Comparison of ENCODE assay signal across 13 cellular contexts in genomic region chr11:2303627-2304155, GRCh38. TPM values are rescaled to one million over a fixed set of nuclear protein-coding genes. Genes with fewer than 3 reads are reported as not detected.
A peak's percentile ranks its signal among the peaks of the same experiment; 100 is the strongest.
DNase-seq lines count a peak whose midpoint lies in the region; ATAC-seq and TF ChIP-seq lines count a peak whose summit lies in the region.
"Had no signal": no experiment of that assay in that cellular context is flagged by ENCODE, and none has a peak within 500 bp of the region (broad histone marks: within the 10 kb centered on the region; RNA-seq: fewer than 3 reads in every experiment).

No MANE protein-coding gene starts in this region.

- peaks cover 9% of the 10 kb centered on the region for H3K36me3 Mint-ChIP-seq in activated naive CD8-positive, alpha-beta T cell treated with anti-CD3 and anti-CD28 coated beads, Interleukin-2, amount 10 ng/mL, durations not matched to agents 7 days and 5 days

- no peak for TF ChIP-seq POLR2A in lower leg skin (IDR thresholded peaks at IDR 0.05)

- H3K4me3 ChIP-seq in lower leg skin (ENCODE audit: low read depth, poor library complexity, severe bottlenecking), result no peak overlapping the region
- H3K4me3 ChIP-seq: A549 had no signal

- POLR2A ChIA-PET in activated naive CD8-positive, alpha-beta T cell treated with anti-CD3 and anti-CD28 coated beads, Interleukin-2, amount 10 ng/mL, durations not matched to agents 7 days and 5 days (lab: Charles Lee), result interaction anchor here (0.9 to 5.9 kb wide), 5 partner anchors 10 to 115 kb away, joined by 4 to 32 read pairs (median 13); partner anchors contain the start of genes CD81 and TSSC4

- H3K27ac Mint-ChIP-seq in activated naive CD8-positive, alpha-beta T cell treated with anti-CD3 and anti-CD28 coated beads, Interleukin-2, amount 10 ng/mL, durations not matched to agents 7 days and 5 days, result peak overlapping the region; percentile 98
- H3K27ac Mint-ChIP-seq in stimulated activated naive CD8-positive, alpha-beta T cell treated with anti-CD3 and anti-CD28 coated beads, Interleukin-15, amount 100 ng/mL, for 72 hours, result peak overlapping the region; percentile 35 to 62

- no peaks in the 10 kb centered on the region for H3K9me3 Mint-ChIP-seq in activated naive CD8-positive, alpha-beta T cell treated with anti-CD3 and anti-CD28 coated beads, Interleukin-2, amount 10 ng/mL, durations not matched to agents 7 days and 5 days
- no peaks in the 10 kb centered on the region for H3K9me3 Mint-ChIP-seq in stimulated activated naive CD8-positive, alpha-beta T cell treated with anti-CD3 and anti-CD28 coated beads, Interleukin-15, amount 100 ng/mL, for 72 hours

- WGBS in lower leg skin, 2 donors, result 79 to 81% methylated on average over 7 to 9 of the region's 9 CpGs

- ATAC-seq in activated naive CD8-positive, alpha-beta T cell treated with anti-CD3 and anti-CD28 coated beads, Interleukin-2, amount 10 ng/mL, durations not matched to agents 7 days and 5 days (ENCODE audit: low read depth), result no peak
- no peak for ATAC-seq in stimulated activated naive CD8-positive, alpha-beta T cell treated with anti-CD3 and anti-CD28 coated beads, Interleukin-15, amount 100 ng/mL, for 72 hours
- no peak for ATAC-seq in GM21737 (IDR thresholded peaks at IDR 0.05; ENCODE audit: unreplicated experiment)

- peak overlapping the region; percentile 100 for H3K4me3 Mint-ChIP-seq in activated naive CD8-positive, alpha-beta T cell treated with anti-CD3 and anti-CD28 coated beads, Interleukin-2, amount 10 ng/mL, durations not matched to agents 7 days and 5 days
- peak overlapping the region; percentile 97 to 98 for H3K4me3 Mint-ChIP-seq in stimulated activated naive CD8-positive, alpha-beta T cell treated with anti-CD3 and anti-CD28 coated beads, Interleukin-15, amount 100 ng/mL, for 72 hours

- TF ChIP-seq CTCF in lower leg skin (IDR thresholded peaks at IDR 0.05), result no peak

- H3K27me3 Mint-ChIP-seq in activated naive CD8-positive, alpha-beta T cell treated with anti-CD3 and anti-CD28 coated beads, Interleukin-2, amount 10 ng/mL, durations not matched to agents 7 days and 5 days, result no peaks in the 10 kb centered on the region
- no peaks in the 10 kb centered on the region for H3K27me3 Mint-ChIP-seq in stimulated activated naive CD8-positive, alpha-beta T cell treated with anti-CD3 and anti-CD28 coated beads, Interleukin-15, amount 100 ng/mL, for 72 hours

- H3K4me1 Mint-ChIP-seq in activated naive CD8-positive, alpha-beta T cell treated with anti-CD3 and anti-CD28 coated beads, Interleukin-2, amount 10 ng/mL, durations not matched to agents 7 days and 5 days, result peaks cover 28% of the 10 kb centered on the region
- peaks cover 90% of the 10 kb centered on the region for H3K4me1 Mint-ChIP-seq in stimulated activated naive CD8-positive, alpha-beta T cell treated with anti-CD3 and anti-CD28 coated beads, Interleukin-15, amount 100 ng/mL, for 72 hours

- intact Hi-C loops in lower leg skin (cut with DNase I; ENCODE audit: low total_unique reads), result loop anchor here (10.0 kb wide), 1 partner anchor 231 kb away; no protein-coding TSS in a partner anchor

- DNase-seq in activated CD4-positive, alpha-beta T cell treated with anti-CD3 and anti-CD28 coated beads for 48 hours, result peak; percentile 2
- DNase-seq in activated CD4-positive, alpha-beta T cell treated with anti-CD3 and anti-CD28 coated beads for 4 hours, result no peak
- peak; percentile 39 for DNase-seq in activated naive CD8-positive, alpha-beta T cell treated with anti-CD3 and anti-CD28 coated beads, Interleukin-2, amount 10 ng/mL, durations not matched to agents 7 days and 5 days
- peak; percentile 12 to 80 for DNase-seq in lower leg skin (ENCODE audit: low spot score in 2 of 2)
- peak in 1 of 2 donors; percentile 10 for DNase-seq in stimulated activated naive CD8-positive, alpha-beta T cell treated with anti-CD3 and anti-CD28 coated beads, Interleukin-15, amount 100 ng/mL, for 72 hours
- DNase-seq in NOMO-1 treated with DMSO at 0.1 percent for 48 hours (lab: John Stamatoyannopoulos, UW; ENCODE audit: unreplicated experiment), result no peak
- DNase-seq in nucleus accumbens (lab: John Stamatoyannopoulos, UW), result no peak
- DNase-seq: activated CD4-positive, alpha-beta T cell treated with anti-CD3 and anti-CD28 coated beads, Interleukin-2, amount 50 U/mL, for 1 hour; NCI-H1694; stimulated activated CD4-positive, alpha-beta T cell treated with anti-CD3 and anti-CD28 coated beads, Interleukin-4, amount 100 ng/mL, for 1 hour; trophoblast cell had no signal

RNA-seq across cellular contexts. Expression of gene TSPAN32, which starts 1.9 kb away (rescaled TPM):
- 10 to 100 TPM; 49.5 to 52.3 TPM for total RNA-seq in activated naive CD8-positive, alpha-beta T cell treated with anti-CD3 and anti-CD28 coated beads, Interleukin-2, amount 10 ng/mL, durations not matched to agents 7 days and 5 days
- 1 to 10 TPM in 2 of 4 donors, under 1 TPM in 2; 0.30 to 2.4 (median 1.5) TPM for total RNA-seq in lower leg skin

RNA-seq across cellular contexts. Expression of gene C11orf21, which starts 2.0 kb away (rescaled TPM):
- total RNA-seq in activated naive CD8-positive, alpha-beta T cell treated with anti-CD3 and anti-CD28 coated beads, Interleukin-2, amount 10 ng/mL, durations not matched to agents 7 days and 5 days, result 10 to 100 TPM; 51.0 to 55.3 TPM
- total RNA-seq in lower leg skin, result 1 to 10 TPM in 1 of 4 donors, under 1 TPM in 3; 0.42 to 1.4 (median 0.65) TPM

RNA-seq across cellular contexts. Expression of gene ASCL2, which starts 33.3 kb away (rescaled TPM):
- total RNA-seq in activated naive CD8-positive, alpha-beta T cell treated with anti-CD3 and anti-CD28 coated beads, Interleukin-2, amount 10 ng/mL, durations not matched to agents 7 days and 5 days, result under 1 TPM; 0.62 to 0.80 TPM
- total RNA-seq in lower leg skin, result 10 to 100 TPM; 21.9 to 43.6 (median 29.3) TPM

Comparison
In these comparisons a context has a peak if more than half of its experiments do, and no peak if none do; other contexts are left out.
1. DNase-seq: peak in activated CD4-positive, alpha-beta T cell treated with anti-CD3 and anti-CD28 coated beads for 48 hours (single experiment), activated naive CD8-positive, alpha-beta T cell treated with anti-CD3 and anti-CD28 coated beads, Interleukin-2, amount 10 ng/mL, durations not matched to agents 7 days and 5 days (single experiment) and lower leg skin (2 of 2); none in activated CD4-positive, alpha-beta T cell treated with anti-CD3 and anti-CD28 coated beads for 4 hours (0 of 2), NOMO-1 treated with DMSO at 0.1 percent for 48 hours (single experiment) and nucleus accumbens (0 of 56).
2. RNA of gene TSPAN32, which starts 1.9 kb away (total RNA-seq): 49.5 to 52.3 TPM in activated naive CD8-positive, alpha-beta T cell treated with anti-CD3 and anti-CD28 coated beads, Interleukin-2, amount 10 ng/mL, durations not matched to agents 7 days and 5 days; 0.30 to 2.4 TPM in lower leg skin; every median in the first group is over 10 times any median in the second.
3. RNA of gene C11orf21, which starts 2.0 kb away (total RNA-seq): 51.0 to 55.3 TPM in activated naive CD8-positive, alpha-beta T cell treated with anti-CD3 and anti-CD28 coated beads, Interleukin-2, amount 10 ng/mL, durations not matched to agents 7 days and 5 days; 0.42 to 1.4 TPM in lower leg skin; every median in the first group is over 10 times any median in the second.
4. RNA of gene ASCL2, which starts 33.3 kb away (total RNA-seq): 21.9 to 43.6 TPM in lower leg skin; 0.62 to 0.80 TPM in activated naive CD8-positive, alpha-beta T cell treated with anti-CD3 and anti-CD28 coated beads, Interleukin-2, amount 10 ng/mL, durations not matched to agents 7 days and 5 days; every median in the first group is over 10 times any median in the second.